Comparison of ENCODE assay signal across 9 cellular contexts in genomic region chr9:91837982-91838731, GRCh38.
DNase-seq lines count a peak whose midpoint lies in the region; ATAC-seq, FAIRE-seq and TF ChIP-seq lines count a peak whose summit lies in the region.
"Had no signal": no experiment of that assay in that cellular context is flagged by ENCODE, and none has a peak within 500 bp of the region (broad histone marks: within the 10 kb centered on the region; RNA-seq: fewer than 3 reads in every experiment).

No MANE protein-coding gene starts in this region.

- H3K79me1 ChIP-seq in mesendoderm (ENCODE audit: low read length) = peaks cover 60% of the 10 kb centered on the region

- H3K4me1 ChIP-seq in A549 (peaks cover 8% of the 10 kb centered on the region; the same call in 2 of the 3 replicates), adipocyte (ENCODE audit: control insufficient read depth, insufficient read depth, low read length) (peaks cover 13% of the 10 kb centered on the region), mesendoderm (ENCODE audit: control insufficient read depth, low read depth, low read length) (no peaks in the 10 kb centered on the region)

- TF ChIP-seq EP300 in A549 (IDR thresholded peaks at IDR 0.05) = no peak

- H3K23ac ChIP-seq in mesendoderm (ENCODE audit: low read length) = no peak overlapping the region

- no peak overlapping the region for H3K56ac ChIP-seq in mesendoderm (ENCODE audit: low read length)

- no peak overlapping the region for H2BK5ac ChIP-seq in mesendoderm (ENCODE audit: low read length)

- TF ChIP-seq RAD21 in A549 (conservative IDR thresholded peaks at IDR 0.05 in 1 of 2, IDR thresholded peaks at IDR 0.05 in 1 of 2) = no peak

- H3K36me3 ChIP-seq in MG63 (no peaks in the 10 kb centered on the region), adipocyte (ENCODE audit: control insufficient read depth, insufficient read depth, low read length, severe bottlenecking) (no peaks in the 10 kb centered on the region), mesendoderm (ENCODE audit: control insufficient read depth, insufficient read depth, low read length) (no peaks in the 10 kb centered on the region)
- H3K36me3 ChIP-seq: tibial nerve had no signal

- H3K79me2 ChIP-seq in mesendoderm (ENCODE audit: control insufficient read depth, insufficient read depth, low read length) = peaks cover 70% of the 10 kb centered on the region

- H3K9me3 ChIP-seq in A549 = no peaks in the 10 kb centered on the region
- H3K9me3 ChIP-seq in MG63 = no peaks in the 10 kb centered on the region
- H3K9me3 ChIP-seq in adipocyte (ENCODE audit: control insufficient read depth, low read length) = no peaks in the 10 kb centered on the region
- H3K9me3 ChIP-seq: tibial nerve had no signal

- ATAC-seq in A549 = peak; percentile 44 to 68; a peak in 3 of 6 replicates
- ATAC-seq in GM21360 (IDR thresholded peaks at IDR 0.05; ENCODE audit: unreplicated experiment) = no peak

- no peak for FAIRE-seq in A549 (lab: Jason Lieb, UNC)

- H3K4me3 ChIP-seq in A549 = no peak overlapping the region
- peak overlapping the region; percentile 4; the same call in 1 of the 2 replicates for H3K4me3 ChIP-seq in MG63
- H3K4me3 ChIP-seq in adipocyte (ENCODE audit: low read length) = peak overlapping the region; percentile 75
- H3K4me3 ChIP-seq in mesendoderm (ENCODE audit: low read length) = no peak overlapping the region

- H3K9ac ChIP-seq in adipocyte (ENCODE audit: low read length) (peak overlapping the region; percentile 65), mesendoderm (ENCODE audit: low read length) (no peak overlapping the region)

- H3K4ac ChIP-seq in mesendoderm (ENCODE audit: low read depth, low read length) = no peak overlapping the region

- no peak overlapping the region for H3K18ac ChIP-seq in mesendoderm (ENCODE audit: low read length)

- no peak overlapping the region for H2AK5ac ChIP-seq in mesendoderm (ENCODE audit: low read length)

- CTCF ChIA-PET in A549 (lab: Yijun Ruan, JAX) = interaction anchor here (0.9 to 1.4 kb wide), 5 partner anchors 15 to 233 kb away, joined by 3 to 4 read pairs (median 3); partner anchors contain the start of gene ROR2

- H3K27me3 ChIP-seq in MG63 (no peaks in the 10 kb centered on the region), adipocyte (replicated peaks; ENCODE audit: control insufficient read depth, insufficient read depth, low read length) (no peaks in the 10 kb centered on the region), mesendoderm (ENCODE audit: insufficient read depth, low read length, poor library complexity) (no peaks in the 10 kb centered on the region)
- H3K27me3 ChIP-seq: tibial nerve had no signal

- H3K4me2 ChIP-seq in A549 (peak overlapping the region; percentile 40), mesendoderm (ENCODE audit: low read length) (no peak overlapping the region)

- H2BK120ac ChIP-seq in mesendoderm (ENCODE audit: low read depth, low read length) = no peak overlapping the region

- no peak for TF ChIP-seq POLR2A in A549 (IDR thresholded peaks at IDR 0.05; ENCODE audit: low read length)

- no peak overlapping the region for H4K8ac ChIP-seq in mesendoderm (ENCODE audit: low read depth, low read length)

- peak; percentile 18 to 19 for DNase-seq in A549 (ENCODE audit: low read depth in 1 of 2, low spot score in 1 of 2)
- DNase-seq in MG63 = peak; percentile 76
- DNase-seq in adipocyte (ENCODE audit: low read depth) = no peak
- peak; percentile 37 for DNase-seq in kidney glomerular epithelial cell (lab: John Stamatoyannopoulos, UW)
- no peak for DNase-seq in putamen (ENCODE audit: low spot score)
- no peak for DNase-seq in KG1 (lab: John Stamatoyannopoulos, UW)
- DNase-seq in mesendoderm = no peak

- no peak overlapping the region for H4K5ac ChIP-seq in mesendoderm (ENCODE audit: low read length)

- TF ChIP-seq CTCF in A549 (IDR thresholded peaks at IDR 0.05) = no peak

- H2BK15ac ChIP-seq in mesendoderm (replicated peaks; ENCODE audit: low read depth) = no peak overlapping the region

- no peak overlapping the region for H3K27ac ChIP-seq in A549
- H3K27ac ChIP-seq in mesendoderm (ENCODE audit: low read depth, low read length) = no peak overlapping the region
- H3K27ac ChIP-seq: tibial nerve had no signal

- POLR2A ChIA-PET in A549 (lab: Yijun Ruan, JAX) = no interaction called here

- whole genome bisulfite sequencing in A549 (ENCODE audit: missing lambda C conversion rate) = 45% methylated on average over 18 of the region's 21 CpGs
- WGBS in mesendoderm (ENCODE audit: extremely low coverage, insufficient coverage, low lambda C conversion rate) = no CpG with 5 or more reads among the region's 21 CpGs

TF ChIP-seq in A549, 52 proteins besides CTCF, POLR2A, EP300 and RAD21:
- TF ChIP-seq RARB (CRISPR knock-in tag; IDR thresholded peaks at IDR 0.05) (no peak), NPAS2 (CRISPR knock-in tag; IDR thresholded peaks at IDR 0.05; ENCODE audit: borderline replicate concordance) (no peak), JUN (IDR thresholded peaks at IDR 0.05) (no peak), CHD2 (IDR thresholded peaks at IDR 0.05; ENCODE audit: low read length, partially characterized antibody) (no peak), RNF2 (IDR thresholded peaks at IDR 0.05; ENCODE audit: borderline replicate concordance, low read depth) (no peak), HEYL (CRISPR knock-in tag; IDR thresholded peaks at IDR 0.05) (no peak), TFCP2L1 (CRISPR knock-in tag; IDR thresholded peaks at IDR 0.05) (no peak), ZFP36 (IDR thresholded peaks at IDR 0.05; ENCODE audit: borderline replicate concordance, partially characterized antibody) (no peak), HDAC2 (IDR thresholded peaks at IDR 0.05) (no peak), HOXB13 (CRISPR knock-in tag; IDR thresholded peaks at IDR 0.05; ENCODE audit: low read depth) (no peak)
- TF ChIP-seq, protein P1, sequence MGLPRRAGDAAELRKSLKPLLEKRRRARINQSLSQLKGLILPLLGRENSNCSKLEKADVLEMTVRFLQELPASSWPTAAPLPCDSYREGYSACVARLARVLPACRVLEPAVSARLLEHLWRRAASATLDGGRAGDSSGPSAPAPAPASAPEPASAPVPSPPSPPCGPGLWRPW (IDR thresholded peaks at IDR 0.05) = no peak

Comparison
In these comparisons a context has a peak if more than half of its experiments do, and no peak if none do; other contexts are left out.
1. DNase-seq: peak in A549 (2 of 2), MG63 (single experiment) and kidney glomerular epithelial cell (single experiment); none in adipocyte (single experiment), putamen (single experiment), KG1 (single experiment) and mesendoderm (single experiment).
2. H3K4me3 ChIP-seq: peak in MG63 (single experiment) and adipocyte (single experiment); none in A549 (single experiment) and mesendoderm (single experiment).